23 cellular contexts compared by ENCODE assay signal in genomic region chr14:68236525-68236924, GRCh38.
DNase-seq lines count a peak whose midpoint lies in the region; ATAC-seq and TF ChIP-seq lines count a peak whose summit lies in the region.
"Had no signal": no experiment of that assay in that cellular context is flagged by ENCODE, and none has a peak within 500 bp of the region (broad histone marks: within the 10 kb centered on the region; RNA-seq: fewer than 3 reads in every experiment).

No MANE protein-coding gene starts in this region.

- no peaks in the 10 kb centered on the region for H3K27me3 Mint-ChIP-seq in mesothelial cell of epicardium (ENCODE audit: low read depth)
- no peaks in the 10 kb centered on the region for H3K27me3 Mint-ChIP-seq in activated naive CD8-positive, alpha-beta T cell treated with anti-CD3 and anti-CD28 coated beads for 36 hours
- H3K27me3 Mint-ChIP-seq: naive thymus-derived CD8-positive, alpha-beta T cell; T-cell had no signal

- H3K36me3 Mint-ChIP-seq in mesothelial cell of epicardium: no peaks in the 10 kb centered on the region
- H3K36me3 Mint-ChIP-seq in activated naive CD8-positive, alpha-beta T cell treated with anti-CD3 and anti-CD28 coated beads for 36 hours: peaks cover 3% of the 10 kb centered on the region
- H3K36me3 Mint-ChIP-seq: naive thymus-derived CD8-positive, alpha-beta T cell had no signal

- no peaks in the 10 kb centered on the region for H3K27me3 ChIP-seq in esophagus muscularis mucosa
- no peaks in the 10 kb centered on the region for H3K27me3 ChIP-seq in gastrocnemius medialis
- H3K27me3 ChIP-seq: BLaER1, brain microvascular endothelial cell had no signal

- TF ChIP-seq CTCF in esophagus muscularis mucosa (IDR thresholded peaks at IDR 0.05): no peak
- no peak for TF ChIP-seq CTCF in mesothelial cell of epicardium (IDR thresholded peaks at IDR 0.05; ENCODE audit: unreplicated experiment)
- no peak for TF ChIP-seq CTCF in gastrocnemius medialis (IDR thresholded peaks at IDR 0.05 in 4 of 5, conservative IDR thresholded peaks at IDR 0.05 in 1 of 5)

- H3K4me1 Mint-ChIP-seq in mesothelial cell of epicardium: peaks cover 39% of the 10 kb centered on the region
- H3K4me1 Mint-ChIP-seq in activated naive CD8-positive, alpha-beta T cell treated with anti-CD3 and anti-CD28 coated beads for 36 hours: peaks cover 6% of the 10 kb centered on the region
- H3K4me1 Mint-ChIP-seq: T-cell had no signal

- TF ChIP-seq POLR2A in esophagus muscularis mucosa (IDR thresholded peaks at IDR 0.05; ENCODE audit: low read depth): no peak
- no peak for TF ChIP-seq POLR2A in gastrocnemius medialis (IDR thresholded peaks at IDR 0.05)

- TF ChIP-seq EP300 in esophagus muscularis mucosa (IDR thresholded peaks at IDR 0.05): no peak

- no peak overlapping the region for H3K4me3 ChIP-seq in esophagus muscularis mucosa
- no peak overlapping the region for H3K4me3 ChIP-seq in gastrocnemius medialis
- H3K4me3 ChIP-seq: BLaER1, skin epidermis had no signal

- peak; percentile 51 for DNase-seq in EH (ENCODE audit: low read depth)
- DNase-seq in esophagus muscularis mucosa (ENCODE audit: extremely low spot score): no peak
- DNase-seq in mesothelial cell of epicardium (ENCODE audit: low spot score in 2 of 2, unreplicated experiment in 2 of 2): no peak
- DNase-seq in gastrocnemius medialis: no peak
- DNase-seq in NCI-H1092 (lab: John Stamatoyannopoulos, UW): no peak
- no peak for DNase-seq in activated CD4-positive, CD25-positive, alpha-beta regulatory T cell treated with anti-CD3 and anti-CD28 coated beads, Interleukin-2, amount 50 U/mL, for 72 hours
- DNase-seq in activated naive CD8-positive, alpha-beta T cell treated with anti-CD3 and anti-CD28 coated beads for 36 hours: no peak
- DNase-seq in NCI-H510A (lab: John Stamatoyannopoulos, UW): no peak
- DNase-seq: activated CD4-positive, alpha-beta T cell treated with anti-CD3 and anti-CD28 coated beads, Interleukin-2, amount 50 U/mL, for 1 hour; activated CD8-positive, alpha-beta memory T cell treated with anti-CD3 and anti-CD28 coated beads, Interleukin-2, amount 50 U/mL, for 48 hours; activated effector memory CD4-positive, alpha-beta T cell treated with anti-CD3 and anti-CD28 coated beads, Interleukin-2, amount 50 U/mL, for 16 hours; brain microvascular endothelial cell; Caco-2; cortex of kidney; KBM-7; naive thymus-derived CD8-positive, alpha-beta T cell; NCI-H1694; PC-3; SHP77 treated with DMSO at 0.1 percent for 48 hours; stimulated activated naive CD4-positive, alpha-beta T cell treated with Interleukin-2 at 50 U/mL for 16 hours; T-cell had no signal

- peaks cover 29 to 66% (median 57%) of the 10 kb centered on the region in 4 donors for H3K4me1 ChIP-seq in esophagus muscularis mucosa
- H3K4me1 ChIP-seq in gastrocnemius medialis: peaks cover 22 to 43% of the 10 kb centered on the region in 2 donors

- 42% methylated on average over 1 of the region's 1 CpG for WGBS in esophagus muscularis mucosa

- intact Hi-C loops in esophagus muscularis mucosa (cut with DNase I) (no loop called here), gastrocnemius medialis (cut with DNase I; ENCODE audit: low total_unique reads) (no loop called here)

- H3K9me3 ChIP-seq in esophagus muscularis mucosa (no peaks in the 10 kb centered on the region), gastrocnemius medialis (no peaks in the 10 kb centered on the region)
- H3K9me3 ChIP-seq: BLaER1, Caco-2 had no signal

- H3K9me3 Mint-ChIP-seq in mesothelial cell of epicardium: no peaks in the 10 kb centered on the region
- H3K9me3 Mint-ChIP-seq in activated naive CD8-positive, alpha-beta T cell treated with anti-CD3 and anti-CD28 coated beads for 36 hours: no peaks in the 10 kb centered on the region
- H3K9me3 Mint-ChIP-seq: naive thymus-derived CD8-positive, alpha-beta T cell; T-cell had no signal

- in situ Hi-C loops in gastrocnemius medialis (cut with MboI; ENCODE audit: low sequenced_read_pairs in 4 of 4): loop anchor here in 1 of 4 donors (25.0 kb wide), 1 partner anchor 299 kb away; no protein-coding TSS in a partner anchor

- H3K36me3 ChIP-seq in esophagus muscularis mucosa (no peaks in the 10 kb centered on the region), gastrocnemius medialis (no peaks in the 10 kb centered on the region)
- H3K36me3 ChIP-seq: BLaER1, brain microvascular endothelial cell had no signal

- H3K27ac ChIP-seq in esophagus muscularis mucosa (replicated peaks in 1 of 4) (peak overlapping the region; percentile 13 to 54 (median 40)), gastrocnemius medialis (peak overlapping the region; percentile 10 to 35 (median 14))
- H3K27ac ChIP-seq: BLaER1, brain microvascular endothelial cell had no signal

- peak overlapping the region; percentile 95 for H3K27ac Mint-ChIP-seq in mesothelial cell of epicardium
- no peak overlapping the region for H3K27ac Mint-ChIP-seq in activated naive CD8-positive, alpha-beta T cell treated with anti-CD3 and anti-CD28 coated beads for 36 hours
- H3K27ac Mint-ChIP-seq: naive thymus-derived CD8-positive, alpha-beta T cell; T-cell had no signal

- ATAC-seq in gastrocnemius medialis: no peak
- ATAC-seq: naive thymus-derived CD8-positive, alpha-beta T cell; PC-3; T-cell had no signal

- no peak overlapping the region for H3K4me3 Mint-ChIP-seq in mesothelial cell of epicardium
- H3K4me3 Mint-ChIP-seq in activated naive CD8-positive, alpha-beta T cell treated with anti-CD3 and anti-CD28 coated beads for 36 hours: no peak overlapping the region
- H3K4me3 Mint-ChIP-seq: naive thymus-derived CD8-positive, alpha-beta T cell; T-cell had no signal
